Comparison of ENCODE assay signal across 7 cellular contexts in the genomic region with DNA sequence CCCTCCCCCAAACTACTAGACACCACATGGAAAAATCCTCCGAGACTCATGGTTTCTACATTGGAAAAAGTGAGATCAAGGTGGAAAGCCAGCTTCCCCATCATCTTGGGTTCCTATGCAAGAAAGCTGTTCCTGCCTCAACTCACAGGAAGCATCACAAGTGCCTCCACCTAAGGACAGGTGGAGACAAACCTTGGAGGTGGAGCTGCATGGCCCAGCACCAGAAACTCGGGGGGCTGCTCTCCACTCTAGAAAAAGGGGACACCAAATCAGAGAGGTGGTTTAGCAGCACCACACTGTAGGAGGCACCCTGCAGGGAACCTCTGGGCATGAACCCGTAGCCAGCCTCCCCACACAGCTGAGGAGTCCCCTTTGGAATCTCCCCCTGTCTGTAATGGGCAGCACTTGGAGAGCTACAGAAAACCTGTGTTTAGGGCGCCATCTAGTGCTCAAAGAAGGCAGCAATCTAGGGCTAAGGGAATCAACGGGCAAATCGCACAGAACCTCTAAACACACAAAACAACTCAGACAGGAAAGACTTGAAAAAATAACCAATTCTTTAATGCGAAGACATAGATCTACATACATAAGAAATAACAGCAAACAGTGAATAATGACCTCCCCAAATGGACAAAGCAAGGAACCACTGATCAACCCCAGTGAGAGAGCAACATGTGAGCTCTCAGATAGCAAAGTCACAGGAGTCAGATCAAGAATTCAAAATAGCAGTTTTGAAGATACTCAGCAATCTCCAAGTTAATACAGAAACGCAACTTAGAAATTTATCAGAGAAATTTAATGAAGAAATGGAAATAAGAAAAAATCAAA. TPM values are rescaled to one million over a fixed set of nuclear protein-coding genes. Genes with fewer than 3 reads are reported as not detected.
DNase-seq lines count a peak whose midpoint lies in the region; ATAC-seq and TF ChIP-seq lines count a peak whose summit lies in the region.

No MANE protein-coding gene starts in this region.

- DNase-seq in GM12864 (ENCODE audit: low read depth) (peak; percentile 16), NCI-H2107 (lab: John Stamatoyannopoulos, UW) (peak; percentile 12), cerebellar cortex (ENCODE audit: low spot score) (peak; percentile 66), left lung (no peak)
- DNase-seq in activated CD4-positive, alpha-beta T cell treated with anti-CD3 and anti-CD28 coated beads for 1 hour, result peak; percentile 12
- DNase-seq in stimulated activated CD4-positive, alpha-beta T cell treated with anti-CD3 and anti-CD28 coated beads, TNF-alpha, amount 100 ng/mL, for 4 hours (ENCODE audit: low read depth in 3 of 3), result peak; percentile 12 to 15 (median 14)

- no peaks in the 10 kb centered on the region for H3K4me1 ChIP-seq in left lung

- no peak overlapping the region for H3K4me3 ChIP-seq in GM12864 (ENCODE audit: low read depth, low read length)
- no peak overlapping the region for H3K4me3 ChIP-seq in left lung

- no peaks in the 10 kb centered on the region for H3K36me3 ChIP-seq in left lung

- ATAC-seq in HG02610 (IDR thresholded peaks at IDR 0.05; ENCODE audit: unreplicated experiment) (peak; percentile 77), left lung (peak; percentile 83)

- peak; percentile 74 for TF ChIP-seq CTCF in GM12864 (IDR thresholded peaks at IDR 0.05; ENCODE audit: low read depth, low read length, missing control alignments)
- TF ChIP-seq CTCF in left lung (IDR thresholded peaks at IDR 0.05), result peak; percentile 71 to 72

- intact Hi-C loops in left lung (cut with DNase I), result no loop called here

- no peak overlapping the region for H3K27ac ChIP-seq in left lung

- H3K9me3 ChIP-seq in left lung, result no peaks in the 10 kb centered on the region

- peaks cover 0 to 8% of the 10 kb centered on the region in 2 donors for H3K27me3 ChIP-seq in left lung

RNA-seq across cellular contexts. Expression of a gene that starts 37.0 kb away (rescaled TPM):
- total RNA-seq in left lung, result 10 to 100 TPM; 15.2 to 15.8 TPM

RNA-seq across cellular contexts. Expression of a gene that starts 55.2 kb away (rescaled TPM):
- total RNA-seq in left lung, result not detected

Comparison
In these comparisons a context has a peak if more than half of its experiments do, and no peak if none do; other contexts are left out.
1. DNase-seq: peak in GM12864 (single experiment), NCI-H2107 (single experiment), activated CD4-positive, alpha-beta T cell treated with anti-CD3 and anti-CD28 coated beads for 1 hour (single experiment), cerebellar cortex (single experiment) and stimulated activated CD4-positive, alpha-beta T cell treated with anti-CD3 and anti-CD28 coated beads, TNF-alpha, amount 100 ng/mL, for 4 hours (3 of 3); none in left lung (0 of 2).